Comparison of ENCODE assay signal across 13 cellular contexts in genomic region chr1:115330480-115331013, GRCh38. TPM values are rescaled to one million over a fixed set of nuclear protein-coding genes. Genes with fewer than 3 reads are reported as not detected.
DNase-seq lines count a peak whose midpoint lies in the region; FAIRE-seq and TF ChIP-seq lines count a peak whose summit lies in the region.
"Had no signal": no experiment of that assay in that cellular context is flagged by ENCODE, and none has a peak within 500 bp of the region (broad histone marks: within the 10 kb centered on the region; RNA-seq: fewer than 3 reads in every experiment).

No MANE protein-coding gene starts in this region.

- no peak overlapping the region for H3K4me3 Mint-ChIP-seq in activated CD4-positive, alpha-beta memory T cell treated with anti-CD3 and anti-CD28 coated beads, Interleukin-2, amount 10 ng/mL, durations not matched to agents 7 days and 5 days
- H3K4me3 Mint-ChIP-seq in CD4-positive, alpha-beta memory T cell, result no peak overlapping the region

- H3K36me3 ChIP-seq in MG63 (no peaks in the 10 kb centered on the region), bronchial epithelial cell (ENCODE audit: control insufficient read depth, insufficient read depth, low read length) (no peaks in the 10 kb centered on the region), kidney epithelial cell (ENCODE audit: control insufficient read depth, insufficient read depth, low read length) (no peaks in the 10 kb centered on the region), uterus (no peaks in the 10 kb centered on the region)
- H3K36me3 ChIP-seq in CD4-positive, alpha-beta memory T cell (ENCODE audit: insufficient read depth, low read length), result no peaks in the 10 kb centered on the region

- peak; percentile 8 for TF ChIP-seq CTCF in bronchial epithelial cell (IDR thresholded peaks at IDR 0.05; ENCODE audit: insufficient read depth, low read length, severe bottlenecking)
- TF ChIP-seq CTCF in kidney epithelial cell (IDR thresholded peaks at IDR 0.05; ENCODE audit: insufficient read depth, low read length, poor library complexity, severe bottlenecking), result peak; percentile 39
- TF ChIP-seq CTCF in uterus (IDR thresholded peaks at IDR 0.05), result peak; percentile 21 to 40 (median 26)

- H3K9me3 ChIP-seq in MG63 (no peaks in the 10 kb centered on the region), uterus (no peaks in the 10 kb centered on the region)
- no peaks in the 10 kb centered on the region for H3K9me3 ChIP-seq in CD4-positive, alpha-beta memory T cell (ENCODE audit: control insufficient read depth in 1 of 2, low read length in 2 of 2)
- H3K9me3 ChIP-seq: mucosa of descending colon had no signal

- intact Hi-C loops in uterus (cut with DNase I; ENCODE audit: low total_unique reads), result loop anchor here (10.0 kb wide), 1 partner anchor 46 kb away; no protein-coding TSS in a partner anchor
- intact Hi-C loops in CD4-positive, alpha-beta memory T cell (cut with micrococcal nuclease), result no loop called here

- peaks cover 1% of the 10 kb centered on the region for H3K27me3 Mint-ChIP-seq in activated CD4-positive, alpha-beta memory T cell treated with anti-CD3 and anti-CD28 coated beads, Interleukin-2, amount 10 ng/mL, durations not matched to agents 7 days and 5 days
- H3K27me3 Mint-ChIP-seq in CD4-positive, alpha-beta memory T cell, result peaks cover 4 to 7% of the 10 kb centered on the region in 2 donors

- TF ChIP-seq POLR2A in uterus (IDR thresholded peaks at IDR 0.05), result no peak

- peaks cover 17 to 20% of the 10 kb centered on the region in 2 donors for H3K4me1 ChIP-seq in uterus
- H3K4me1 ChIP-seq in CD4-positive, alpha-beta memory T cell (ENCODE audit: insufficient read depth, low read length), result no peaks in the 10 kb centered on the region

- no peaks in the 10 kb centered on the region for H3K4me1 Mint-ChIP-seq in activated CD4-positive, alpha-beta memory T cell treated with anti-CD3 and anti-CD28 coated beads, Interleukin-2, amount 10 ng/mL, durations not matched to agents 7 days and 5 days
- no peaks in the 10 kb centered on the region for H3K4me1 Mint-ChIP-seq in CD4-positive, alpha-beta memory T cell

- FAIRE-seq in bronchial epithelial cell (lab: Jason Lieb, UNC), result no peak

- H3K9me3 Mint-ChIP-seq in activated CD4-positive, alpha-beta memory T cell treated with anti-CD3 and anti-CD28 coated beads, Interleukin-2, amount 10 ng/mL, durations not matched to agents 7 days and 5 days, result no peaks in the 10 kb centered on the region
- peaks cover 0 to 3% (median 0%) of the 10 kb centered on the region in 8 donors for H3K9me3 Mint-ChIP-seq in CD4-positive, alpha-beta memory T cell

- POLR2A ChIA-PET in activated CD4-positive, alpha-beta memory T cell treated with anti-CD3 and anti-CD28 coated beads, Interleukin-2, amount 10 ng/mL, durations not matched to agents 7 days and 5 days (lab: Charles Lee), result no interaction called here
- POLR2A ChIA-PET in CD4-positive, alpha-beta memory T cell (lab: Charles Lee; ENCODE audit: partially characterized antibody), result no interaction called here

- H3K4me3 ChIP-seq in MG63 (no peak overlapping the region), bronchial epithelial cell (ENCODE audit: low read depth, low read length) (no peak overlapping the region), kidney epithelial cell (ENCODE audit: low read depth, low read length) (no peak overlapping the region), uterus (no peak overlapping the region)
- no peak overlapping the region for H3K4me3 ChIP-seq in CD4-positive, alpha-beta memory T cell (ENCODE audit: low read length in 2 of 2)
- H3K4me3 ChIP-seq: mucosa of descending colon had no signal

- no peaks in the 10 kb centered on the region for H3K36me3 Mint-ChIP-seq in activated CD4-positive, alpha-beta memory T cell treated with anti-CD3 and anti-CD28 coated beads, Interleukin-2, amount 10 ng/mL, durations not matched to agents 7 days and 5 days (ENCODE audit: low read depth)
- no peaks in the 10 kb centered on the region for H3K36me3 Mint-ChIP-seq in CD4-positive, alpha-beta memory T cell

- DNase-seq in MG63, result peak; percentile 81
- peak; percentile 40 for DNase-seq in bronchial epithelial cell (ENCODE audit: low read depth)
- DNase-seq in kidney epithelial cell (ENCODE audit: low read depth), result peak; percentile 64
- DNase-seq in uterus, result peak; percentile 49 to 70
- DNase-seq in ecto neural progenitor cell (ENCODE audit: low spot score), result no peak
- no peak for DNase-seq in activated CD4-positive, alpha-beta memory T cell treated with anti-CD3 and anti-CD28 coated beads, Interleukin-2, amount 10 ng/mL, durations not matched to agents 7 days and 5 days
- no peak for DNase-seq in CD4-positive, alpha-beta memory T cell
- DNase-seq: amygdala, GOT3, mucosa of descending colon, NCI-H69 had no signal

- H3K27me3 ChIP-seq in MG63 (no peaks in the 10 kb centered on the region), bronchial epithelial cell (ENCODE audit: control insufficient read depth, insufficient read depth, low read length) (no peaks in the 10 kb centered on the region), kidney epithelial cell (ENCODE audit: control insufficient read depth, insufficient read depth, low read length) (no peaks in the 10 kb centered on the region), uterus (no peaks in the 10 kb centered on the region)
- H3K27me3 ChIP-seq in CD4-positive, alpha-beta memory T cell (ENCODE audit: insufficient read depth, low read length), result no peaks in the 10 kb centered on the region

- CTCF ChIA-PET in activated CD4-positive, alpha-beta memory T cell treated with anti-CD3 and anti-CD28 coated beads, Interleukin-2, amount 10 ng/mL, durations not matched to agents 7 days and 5 days (lab: Charles Lee), result no interaction called here
- CTCF ChIA-PET in CD4-positive, alpha-beta memory T cell (lab: Charles Lee; ENCODE audit: partially characterized antibody), result no interaction called here

- no peak overlapping the region for H3K27ac Mint-ChIP-seq in activated CD4-positive, alpha-beta memory T cell treated with anti-CD3 and anti-CD28 coated beads, Interleukin-2, amount 10 ng/mL, durations not matched to agents 7 days and 5 days
- H3K27ac Mint-ChIP-seq in CD4-positive, alpha-beta memory T cell, result no peak overlapping the region

- H3K27ac ChIP-seq in uterus, result peak overlapping the region; percentile 90 to 92
- H3K27ac ChIP-seq in CD4-positive, alpha-beta memory T cell (ENCODE audit: low read depth, low read length), result no peak overlapping the region
- H3K27ac ChIP-seq: KMS-11 had no signal

RNA-seq across cellular contexts. Expression of gene NGF, which starts 7.5 kb away (rescaled TPM):
- total RNA-seq in MG63 (2014; rRNA removed; shearing (Covaris generic); ENCODE audit: low replicate concordance), result 1.2 and 1.3 TPM in 2 replicates
- 1.1 and 6.1 TPM in 2 replicates for total RNA-seq in bronchial epithelial cell
- total RNA-seq in kidney epithelial cell, result 2.9 and 3.4 TPM in 2 replicates
- 10 to 100 TPM in 3 of 4 donors, 1 to 10 TPM in 1; 1.3 to 21.4 (median 13.5) TPM for total RNA-seq in uterus
- not detected for total RNA-seq in activated CD4-positive, alpha-beta memory T cell treated with anti-CD3 and anti-CD28 coated beads, Interleukin-2, amount 10 ng/mL, durations not matched to agents 7 days and 5 days
- total RNA-seq in CD4-positive, alpha-beta memory T cell, result not detected
- not detected for polyA plus RNA-seq in CD4-positive, alpha-beta memory T cell
- total RNA-seq: T-helper 1 cell treated with Interleukin-12 subunit alpha and Interleukin-12 subunit beta and Interleukin-4 antibody, amounts not matched to agents 30 ng/mL and 1 ng/mL, for 36 hours had no signal

Comparison
In these comparisons a context has a peak if more than half of its experiments do, and no peak if none do; other contexts are left out.
1. DNase-seq: peak in MG63 (single experiment), bronchial epithelial cell (single experiment), kidney epithelial cell (single experiment) and uterus (2 of 2); none in ecto neural progenitor cell (single experiment), activated CD4-positive, alpha-beta memory T cell treated with anti-CD3 and anti-CD28 coated beads, Interleukin-2, amount 10 ng/mL, durations not matched to agents 7 days and 5 days (single experiment) and CD4-positive, alpha-beta memory T cell (0 of 5).
2. Peak in every context shown above with its lines, with median percentiles within 50 percentile points of each other: CTCF ChIP-seq.